Comparison of ENCODE assay signal across 9 cellular contexts in genomic region chr7:26291699-26292538, GRCh38. TPM values are rescaled to one million over a fixed set of nuclear protein-coding genes. Genes with fewer than 3 reads are reported as not detected.
DNase-seq lines count a peak whose midpoint lies in the region; ATAC-seq, FAIRE-seq and TF ChIP-seq lines count a peak whose summit lies in the region.
"Had no signal": no experiment of that assay in that cellular context is flagged by ENCODE, and none has a peak within 500 bp of the region (broad histone marks: within the 10 kb centered on the region; RNA-seq: fewer than 3 reads in every experiment).

SNX10 (plus strand) TSS chr7:26291862; CDS start chr7:26346443, 54,581 bp downstream.

- peak within 1 kb of the TSS; percentile 79 to 96 (median 84) for H3K27ac Mint-ChIP-seq in IgD-negative memory B cell

- WGBS in psoas muscle, 3 donors: 2 to 3% (median 3%) methylated on average over 54 to 74 of the region's 74 CpGs

- peaks cover 0 to 7% (median 0%) of the 10 kb centered on the region in 3 donors for H3K27me3 ChIP-seq in psoas muscle (ENCODE audit: insufficient read depth in 3 of 3, low read length in 2 of 3)

- TF ChIP-seq CTCF in psoas muscle (IDR thresholded peaks at IDR 0.05): no peak

- ATAC-seq in GM21515 (IDR thresholded peaks at IDR 0.05; ENCODE audit: unreplicated experiment): peak; percentile 73
- ATAC-seq in left cardiac atrium: peak; percentile 89 to 91
- ATAC-seq in psoas muscle: peak; percentile 34 to 64 (median 56)

- peaks cover 23 to 34% (median 29%) of the 10 kb centered on the region in 3 donors for H3K4me1 Mint-ChIP-seq in IgD-negative memory B cell

- H3K36me3 Mint-ChIP-seq in IgD-negative memory B cell: no peaks in the 10 kb centered on the region

- H3K36me3 ChIP-seq in psoas muscle (ENCODE audit: insufficient read depth in 1 of 2, low read depth in 1 of 2): no peaks in the 10 kb centered on the region

- peak; percentile 66 for FAIRE-seq in urothelium cell line (lab: Jason Lieb, UNC)
- FAIRE-seq: endometrium had no signal

- peak within 1 kb of the TSS; percentile 69 for H3K4me3 ChIP-seq in psoas muscle

- DNase-seq in DMS114 treated with DMSO at 0.1 percent for 48 hours (lab: John Stamatoyannopoulos, UW; ENCODE audit: unreplicated experiment) (peak; percentile 31), RPMI7951 (ENCODE audit: low read depth) (peak; percentile 55), left cardiac atrium (peak; percentile 36), psoas muscle (peak; percentile 35 to 55), urothelium cell line (ENCODE audit: low spot score) (peak; percentile 90)
- peak; percentile 69 for DNase-seq in activated naive CD4-positive, alpha-beta T cell treated with Interleukin-2 at 50 U/mL for 16 hours

- H3K9me3 Mint-ChIP-seq in IgD-negative memory B cell: no peaks in the 10 kb centered on the region

- H3K4me3 Mint-ChIP-seq in IgD-negative memory B cell: peak within 1 kb of the TSS; percentile 86 to 98 (median 95)

- no peaks in the 10 kb centered on the region for H3K4me1 ChIP-seq in psoas muscle

- H3K27me3 Mint-ChIP-seq in IgD-negative memory B cell: no peaks in the 10 kb centered on the region

- H3K27ac ChIP-seq in psoas muscle: no peak within 1 kb of the TSS

- H3K9me3 ChIP-seq in psoas muscle: no peaks in the 10 kb centered on the region

- intact Hi-C loops in left cardiac atrium (cut with DNase I): no loop called here
- intact Hi-C loops in psoas muscle (cut with DNase I): no loop called here

RNA-seq across cellular contexts. Expression of gene SNX10, which starts in this region (rescaled TPM):
- polyA plus RNA-seq in IgD-negative memory B cell (112 TPM), psoas muscle (under 1 TPM; 0.25 to 0.63 (median 0.34) TPM)
- 19.9 and 31.1 TPM in 2 replicates for total RNA-seq in RPMI7951 (2014; rRNA removed; shearing (Covaris generic))
- total RNA-seq in left cardiac atrium (1 to 10 TPM; 5.7 to 7.1 TPM), psoas muscle (1 to 10 TPM in 3 of 4 donors, under 1 TPM in 1; 0.97 to 1.4 (median 1.1) TPM)

Comparison
In these comparisons a context has a peak if more than half of its experiments do, and no peak if none do; other contexts are left out.
1. RNA of gene SNX10 (polyA plus RNA-seq): 112 TPM in IgD-negative memory B cell (single experiment); 0.25 to 0.63 TPM in psoas muscle; every median in the first group is over 10 times any median in the second.
2. DNase-seq: peak in every context shown above with its lines; median percentile 90 in urothelium cell line; 69 in activated naive CD4-positive, alpha-beta T cell treated with Interleukin-2 at 50 U/mL for 16 hours; 55 in RPMI7951; 45 in psoas muscle; 36 in left cardiac atrium; 31 in DMS114 treated with DMSO at 0.1 percent for 48 hours.
3. Peak in every context shown above with its lines, with median percentiles within 50 percentile points of each other: ATAC-seq.